Comparison of ENCODE assay signal across 9 cellular contexts in genomic region chr17:2068101-2068518, GRCh38. TPM values are rescaled to one million over a fixed set of nuclear protein-coding genes. Genes with fewer than 3 reads are reported as not detected.
DNase-seq lines count a peak whose midpoint lies in the region; ATAC-seq, FAIRE-seq and TF ChIP-seq lines count a peak whose summit lies in the region.
"Had no signal": no experiment of that assay in that cellular context is flagged by ENCODE, and none has a peak within 500 bp of the region (broad histone marks: within the 10 kb centered on the region; RNA-seq: fewer than 3 reads in every experiment).

No MANE protein-coding gene starts in this region.

- H2AFZ ChIP-seq in mammary epithelial cell (ENCODE audit: low read depth, low read length) = no peak overlapping the region
- H2AFZ ChIP-seq in astrocyte (ENCODE audit: low read depth, low read length) = no peak overlapping the region

- H3K4me2 ChIP-seq in mammary epithelial cell (ENCODE audit: insufficient read depth, low read depth, low read length) (no peak overlapping the region), astrocyte (ENCODE audit: low read length) (peak overlapping the region; percentile 52)

- H3K27me3 ChIP-seq in breast epithelium (no peaks in the 10 kb centered on the region), mammary epithelial cell (ENCODE audit: insufficient read depth, low read length) (no peaks in the 10 kb centered on the region), astrocyte (ENCODE audit: insufficient read depth, low read length) (no peaks in the 10 kb centered on the region), left lung (no peaks in the 10 kb centered on the region), upper lobe of left lung (no peaks in the 10 kb centered on the region)
- no peaks in the 10 kb centered on the region for H3K27me3 ChIP-seq in effector memory CD4-positive, alpha-beta T cell (replicated peaks; ENCODE audit: control insufficient read depth, insufficient read depth, low read length, poor library complexity, severe bottlenecking)
- H3K27me3 ChIP-seq: BE2C had no signal

- H3K9ac ChIP-seq in mammary epithelial cell (ENCODE audit: insufficient read depth, low read length) (no peak overlapping the region), astrocyte (ENCODE audit: low read length) (peak overlapping the region; percentile 93)

- no peak overlapping the region for H3K4me3 ChIP-seq in breast epithelium
- H3K4me3 ChIP-seq in mammary epithelial cell (replicated peaks in 1 of 3; ENCODE audit: insufficient read depth in 1 of 3, low read depth in 2 of 3, low read length in 3 of 3) = no peak overlapping the region
- H3K4me3 ChIP-seq in astrocyte (ENCODE audit: insufficient read depth, low read depth, low read length) = peak overlapping the region; percentile 7
- H3K4me3 ChIP-seq in left lung = no peak overlapping the region
- no peak overlapping the region for H3K4me3 ChIP-seq in upper lobe of left lung
- no peak overlapping the region for H3K4me3 ChIP-seq in lower leg skin (ENCODE audit: low read depth, poor library complexity, severe bottlenecking)
- H3K4me3 ChIP-seq in effector memory CD4-positive, alpha-beta T cell (ENCODE audit: insufficient read depth, low read depth, low read length, poor library complexity, severe bottlenecking) = no peak overlapping the region

- TF ChIP-seq POLR2A in breast epithelium (IDR thresholded peaks at IDR 0.05) (no peak), upper lobe of left lung (IDR thresholded peaks at IDR 0.05) (no peak), lower leg skin (IDR thresholded peaks at IDR 0.05) (no peak)

- H3K27ac Mint-ChIP-seq in astrocyte (ENCODE audit: unreplicated experiment) (peak overlapping the region; percentile 89), endothelial cell (ENCODE audit: unreplicated experiment) (no peak overlapping the region)

- H3K9me3 Mint-ChIP-seq in astrocyte (ENCODE audit: unreplicated experiment) = no peaks in the 10 kb centered on the region
- H3K9me3 Mint-ChIP-seq in endothelial cell (ENCODE audit: unreplicated experiment) = no peaks in the 10 kb centered on the region

- H3K36me3 ChIP-seq in breast epithelium = no peaks in the 10 kb centered on the region
- H3K36me3 ChIP-seq in mammary epithelial cell (ENCODE audit: insufficient read depth, low read length) = no peaks in the 10 kb centered on the region
- H3K36me3 ChIP-seq in astrocyte (ENCODE audit: insufficient read depth, low read length) = no peaks in the 10 kb centered on the region
- peaks cover 0 to 42% of the 10 kb centered on the region in 2 donors for H3K36me3 ChIP-seq in left lung
- peaks cover 0 to 32% (median 18%) of the 10 kb centered on the region in 4 donors for H3K36me3 ChIP-seq in upper lobe of left lung
- peaks cover 63% of the 10 kb centered on the region for H3K36me3 ChIP-seq in effector memory CD4-positive, alpha-beta T cell (ENCODE audit: control insufficient read depth, insufficient read depth, low read length)
- H3K36me3 ChIP-seq: BE2C had no signal

- no TSS peak for BruUV-seq in mammary epithelial cell (replicated peaks; lab: Mats Ljungman, UMichigan)

- H3K4me3 Mint-ChIP-seq in astrocyte (ENCODE audit: unreplicated experiment) (peak overlapping the region; percentile 54), endothelial cell (ENCODE audit: unreplicated experiment) (no peak overlapping the region)

- no peaks in the 10 kb centered on the region for H4K20me1 ChIP-seq in mammary epithelial cell (ENCODE audit: insufficient read depth, low read length)
- H4K20me1 ChIP-seq in astrocyte (ENCODE audit: insufficient read depth, low read length) = no peaks in the 10 kb centered on the region

- dilution Hi-C loops in mammary epithelial cell (cut with HindIII; ENCODE audit: low sequenced_read_pairs) = loop anchor here (5.0 to 10.0 kb wide), 4 partner anchors 57 to 277 kb away; no protein-coding TSS in a partner anchor

- no peak for TF ChIP-seq CTCF in breast epithelium (IDR thresholded peaks at IDR 0.05)
- TF ChIP-seq CTCF in mammary epithelial cell (conservative IDR thresholded peaks at IDR 0.05 in 1 of 2, IDR thresholded peaks at IDR 0.05 in 1 of 2; ENCODE audit: extremely low read depth in 1 of 2, insufficient read depth in 1 of 2, low read depth in 1 of 2, low read length in 2 of 2) = no peak
- peak; percentile 40 for TF ChIP-seq CTCF in astrocyte (IDR thresholded peaks at IDR 0.05; ENCODE audit: insufficient read depth, low read depth, low read length)
- TF ChIP-seq CTCF in left lung (IDR thresholded peaks at IDR 0.05) = no peak
- TF ChIP-seq CTCF in upper lobe of left lung (IDR thresholded peaks at IDR 0.05) = no peak
- TF ChIP-seq CTCF in endothelial cell (IDR thresholded peaks at IDR 0.05; ENCODE audit: unreplicated experiment) = no peak
- TF ChIP-seq CTCF in lower leg skin (IDR thresholded peaks at IDR 0.05) = no peak

- ATAC-seq in left lung (peak; percentile 20), upper lobe of left lung (ENCODE audit: low FRiP score in 2 of 2) (peak in 1 of 2 donors; percentile 35)

- peak; percentile 90 for FAIRE-seq in astrocyte (lab: Jason Lieb, UNC)

- no peaks in the 10 kb centered on the region for H3K27me3 Mint-ChIP-seq in astrocyte (ENCODE audit: low read depth, unreplicated experiment)
- H3K27me3 Mint-ChIP-seq in endothelial cell (ENCODE audit: unreplicated experiment) = peaks cover 12% of the 10 kb centered on the region

- peaks cover 39% of the 10 kb centered on the region for H3K36me3 Mint-ChIP-seq in astrocyte (ENCODE audit: low read depth, unreplicated experiment)
- peaks cover 32% of the 10 kb centered on the region for H3K36me3 Mint-ChIP-seq in endothelial cell (ENCODE audit: low read depth, unreplicated experiment)

- in situ Hi-C loops in mammary epithelial cell (cut with MboI; ENCODE audit: low sequenced_read_pairs in 2 of 2) = loop anchor here in 1 of 2 donors (10.0 kb wide), 1 partner anchor 177 kb away; no protein-coding TSS in a partner anchor

- H3K27ac ChIP-seq in breast epithelium (peak overlapping the region; percentile 78 to 89), mammary epithelial cell (ENCODE audit: insufficient read depth, low read depth, low read length) (no peak overlapping the region), astrocyte (ENCODE audit: low read depth, low read length) (peak overlapping the region; percentile 99), left lung (peak overlapping the region; percentile 45 to 71), upper lobe of left lung (peak overlapping the region; percentile 53 to 84 (median 70))
- H3K27ac ChIP-seq in effector memory CD4-positive, alpha-beta T cell (ENCODE audit: insufficient read depth, low read length, poor library complexity, severe bottlenecking) = no peak overlapping the region

- TF ChIP-seq EP300 in upper lobe of left lung (IDR thresholded peaks at IDR 0.05) = no peak

- no peaks in the 10 kb centered on the region for H3K79me2 ChIP-seq in mammary epithelial cell (ENCODE audit: insufficient read depth, low read length)
- H3K79me2 ChIP-seq in astrocyte (ENCODE audit: insufficient read depth, low read length) = peaks cover 22% of the 10 kb centered on the region

- CTCF ChIA-PET in mammary epithelial cell (lab: Charles Lee; ENCODE audit: low non-redundant PET) = no interaction called here

- H3K4me1 ChIP-seq in breast epithelium (peaks cover 11 to 12% of the 10 kb centered on the region in 2 donors), mammary epithelial cell (ENCODE audit: insufficient read depth, low read length) (no peaks in the 10 kb centered on the region), astrocyte (ENCODE audit: insufficient read depth, low read length) (peaks cover 88% of the 10 kb centered on the region), left lung (peaks cover 13 to 65% of the 10 kb centered on the region in 2 donors), upper lobe of left lung (peaks cover 54 to 70% (median 65%) of the 10 kb centered on the region in 4 donors)
- H3K4me1 ChIP-seq in effector memory CD4-positive, alpha-beta T cell (ENCODE audit: control insufficient read depth, insufficient read depth, low read length, poor library complexity, severe bottlenecking) = no peaks in the 10 kb centered on the region

- intact Hi-C loops in breast epithelium (cut with DNase I; ENCODE audit: low total_unique reads) = no loop called here
- intact Hi-C loops in mammary epithelial cell (cut with micrococcal nuclease) = no loop called here
- intact Hi-C loops in left lung (cut with DNase I) = no loop called here
- intact Hi-C loops in lower leg skin (cut with DNase I; ENCODE audit: low total_unique reads) = no loop called here

- no peak for DNase-seq in breast epithelium (ENCODE audit: low spot score in 2 of 2)
- no peak for DNase-seq in mammary epithelial cell
- peak; percentile 97 for DNase-seq in astrocyte (ENCODE audit: low read depth)
- no peak for DNase-seq in left lung
- no peak for DNase-seq in upper lobe of left lung
- DNase-seq in endothelial cell (ENCODE audit: low spot score) = no peak
- DNase-seq in lower leg skin (ENCODE audit: low spot score in 2 of 2) = no peak
- DNase-seq in effector memory CD4-positive, alpha-beta T cell = no peak

- H3K9me3 ChIP-seq in breast epithelium (no peaks in the 10 kb centered on the region), mammary epithelial cell (replicated peaks; ENCODE audit: insufficient read depth, low read length) (no peaks in the 10 kb centered on the region), astrocyte (ENCODE audit: insufficient read depth, low read depth, low read length) (no peaks in the 10 kb centered on the region), left lung (no peaks in the 10 kb centered on the region), upper lobe of left lung (no peaks in the 10 kb centered on the region)
- no peaks in the 10 kb centered on the region for H3K9me3 ChIP-seq in effector memory CD4-positive, alpha-beta T cell (ENCODE audit: control insufficient read depth, low read length)
- H3K9me3 ChIP-seq: BE2C had no signal

- WGBS in mammary epithelial cell (ENCODE audit: low coverage, missing lambda C conversion rate) = 74% methylated on average over 4 of the region's 6 CpGs
- WGBS in upper lobe of left lung, 2 donors = 55 to 73% methylated on average over 2 to 6 of the region's 6 CpGs
- WGBS in lower leg skin, 2 donors = 45 to 56% methylated on average over 6 of the region's 6 CpGs

- H3K4me1 Mint-ChIP-seq in astrocyte (ENCODE audit: low read depth, unreplicated experiment) (peaks cover 67% of the 10 kb centered on the region), endothelial cell (ENCODE audit: unreplicated experiment) (peaks cover 60% of the 10 kb centered on the region)

RNA-seq across cellular contexts. Expression of gene HIC1, which starts 13.2 kb away (rescaled TPM):
- 10 to 100 TPM; 12.6 to 16.4 (median 12.7) TPM for total RNA-seq in breast epithelium
- 1 to 10 TPM in 1 of 2 donors, under 1 TPM in 1; 0.67 to 1.3 TPM for total RNA-seq in mammary epithelial cell
- 0.20 TPM for polyA plus RNA-seq in mammary epithelial cell
- not detected for polyA minus RNA-seq in mammary epithelial cell
- total RNA-seq in astrocyte = 9.0 and 14.5 TPM in 2 replicates
- total RNA-seq in left lung = 10 to 100 TPM; 25.5 to 28.2 TPM
- 10 to 100 TPM in 5 of 6 donors, 1 to 10 TPM in 1; 8.0 to 25.5 (median 19.1) TPM for total RNA-seq in upper lobe of left lung
- total RNA-seq in endothelial cell (ENCODE audit: unreplicated experiment) = 0.72 TPM
- total RNA-seq in lower leg skin = 10 to 100 TPM in 1 of 4 donors, 1 to 10 TPM in 3; 2.4 to 14.2 (median 5.3) TPM

RNA-seq across cellular contexts. Expression of gene OVCA2, which starts 26.3 kb away (rescaled TPM):
- total RNA-seq in breast epithelium (10 to 100 TPM; 24.3 to 35.4 (median 32.5) TPM), mammary epithelial cell (10 to 100 TPM; 44.1 to 65.7 TPM), astrocyte (32.8 and 36.8 TPM in 2 replicates), left lung (10 to 100 TPM; 26.1 to 28.7 TPM), upper lobe of left lung (10 to 100 TPM; 20.1 to 56.1 (median 33.5) TPM), endothelial cell (ENCODE audit: unreplicated experiment) (32.7 TPM), lower leg skin (10 to 100 TPM; 34.2 to 51.5 (median 40.3) TPM)
- 68.4 TPM for polyA plus RNA-seq in mammary epithelial cell
- 28.3 TPM for polyA minus RNA-seq in mammary epithelial cell

RNA-seq across cellular contexts. Expression of gene DPH1, which starts 38.2 kb away (rescaled TPM):
- total RNA-seq in breast epithelium (10 to 100 TPM; 28.3 to 66.6 (median 55.7) TPM), mammary epithelial cell (10 to 100 TPM; 29.0 to 36.2 TPM), astrocyte (25.8 and 26.7 TPM in 2 replicates), left lung (10 to 100 TPM; 30.7 to 36.0 TPM), upper lobe of left lung (100 to 1,000 TPM in 1 of 6 donors, 10 to 100 TPM in 5; 28.8 to 129 (median 45.1) TPM), endothelial cell (ENCODE audit: unreplicated experiment) (27.1 TPM), lower leg skin (10 to 100 TPM; 50.4 to 80.0 (median 61.2) TPM)
- polyA plus RNA-seq in mammary epithelial cell = 27.4 TPM
- polyA minus RNA-seq in mammary epithelial cell = 64.4 TPM

RNA-seq across cellular contexts. Expression of gene RTN4RL1, which starts 43.0 kb away (rescaled TPM):
- total RNA-seq in breast epithelium = 10 to 100 TPM in 2 of 3 donors, 1 to 10 TPM in 1; 3.8 to 19.6 (median 14.1) TPM
- total RNA-seq in mammary epithelial cell = 1 to 10 TPM in 1 of 2 donors, under 1 TPM in 1; under 0.01 to 5.7 TPM
- polyA plus RNA-seq in mammary epithelial cell = 2.5 TPM
- 1.6 TPM for polyA minus RNA-seq in mammary epithelial cell
- total RNA-seq in astrocyte = 0.65 and 0.77 TPM in 2 replicates
- 1 to 10 TPM; 2.7 to 5.1 TPM for total RNA-seq in left lung
- total RNA-seq in upper lobe of left lung = 1 to 10 TPM; 5.1 to 7.3 (median 6.2) TPM
- not detected for total RNA-seq in endothelial cell (ENCODE audit: unreplicated experiment)
- total RNA-seq in lower leg skin = 10 to 100 TPM; 19.1 to 31.5 (median 27.6) TPM

Comparison
In these comparisons a context has a peak if more than half of its experiments do, and no peak if none do; other contexts are left out.
1. H3K27ac ChIP-seq: peak in breast epithelium (2 of 2), astrocyte (single experiment), left lung (2 of 2) and upper lobe of left lung (4 of 4); none in mammary epithelial cell (single experiment) and effector memory CD4-positive, alpha-beta T cell (single experiment).